In genomic region chr12:124174406-124174805, GRCh38 we compare ENCODE assay signal across 18 cellular contexts.
DNase-seq lines count a peak whose midpoint lies in the region; ATAC-seq, FAIRE-seq and TF ChIP-seq lines count a peak whose summit lies in the region.
"Had no signal": no experiment of that assay in that cellular context is flagged by ENCODE, and none has a peak within 500 bp of the region (broad histone marks: within the 10 kb centered on the region; RNA-seq: fewer than 3 reads in every experiment).

No MANE protein-coding gene starts in this region.

- H3K23ac ChIP-seq in mesenchymal stem cell (ENCODE audit: low read length in 2 of 2) = no peak overlapping the region

- 69% methylated on average over 12 of the region's 12 CpGs for WGBS in mesenchymal stem cell

- H3K9me3 ChIP-seq in mesenchymal stem cell (ENCODE audit: control insufficient read depth, low read length) (no peaks in the 10 kb centered on the region), T-helper 17 cell (ENCODE audit: control insufficient read depth, low read length, poor library complexity, severe bottlenecking) (no peaks in the 10 kb centered on the region)
- H3K9me3 ChIP-seq: testis had no signal

- DNase-seq in AG09319 (ENCODE audit: extremely low read depth, low read depth) (peak; percentile 42), HTR-8/SVneo (ENCODE audit: insufficient read length, low spot score) (no peak), cardiac fibroblast (ENCODE audit: low read depth in 2 of 2) (peak; percentile 43 to 59), mesenchymal stem cell (peak; percentile 69), SKM-1 (lab: John Stamatoyannopoulos, UW; ENCODE audit: unreplicated experiment) (no peak), T-helper 17 cell (no peak), COLO668 (lab: John Stamatoyannopoulos, UW; ENCODE audit: unreplicated experiment) (no peak), NCI-H1092 treated with DMSO at 0.1 percent for 48 hours (lab: John Stamatoyannopoulos, UW) (no peak)
- DNase-seq: activated CD8-positive, alpha-beta memory T cell treated with anti-CD3 and anti-CD28 coated beads, Interleukin-2, amount 50 U/mL, for 4 hours; DMS153; mammary epithelial cell; NCI-H1417; OCI-M1; SW 1271; testis had no signal

- no peak overlapping the region for H3K14ac ChIP-seq in mesenchymal stem cell (ENCODE audit: low read length in 2 of 2)

- no peak overlapping the region for H2AFZ ChIP-seq in mesenchymal stem cell (ENCODE audit: low read depth, low read length)

- no peaks in the 10 kb centered on the region for H3K36me3 ChIP-seq in mesenchymal stem cell (ENCODE audit: control insufficient read depth in 1 of 2, insufficient read depth in 2 of 2, low read depth in 1 of 2, low read length in 2 of 2)

- H3K27ac ChIP-seq in mesenchymal stem cell (ENCODE audit: low read length, poor library complexity, severe bottlenecking) = peak overlapping the region; percentile 29
- H3K27ac ChIP-seq: testis had no signal

- no peak overlapping the region for H4K91ac ChIP-seq in mesenchymal stem cell (ENCODE audit: low read length)

- peaks cover 60% of the 10 kb centered on the region for H3K27me3 Mint-ChIP-seq in T-helper 17 cell

- no peaks in the 10 kb centered on the region for H3K79me1 ChIP-seq in mesenchymal stem cell (replicated peaks; ENCODE audit: low read length, poor library complexity, severe bottlenecking)

- H3K4me1 Mint-ChIP-seq in T-helper 17 cell = no peaks in the 10 kb centered on the region
- H3K4me1 Mint-ChIP-seq: activated naive CD4-positive, alpha-beta T cell treated with anti-CD3 and anti-CD28 coated beads, Interleukin-2, amount 50 U/mL, for 24 hours; B cell had no signal

- no peak overlapping the region for H3K9ac ChIP-seq in mesenchymal stem cell (ENCODE audit: low read length)

- H2BK5ac ChIP-seq in mesenchymal stem cell (ENCODE audit: low read depth, low read length, poor library complexity, severe bottlenecking) = no peak overlapping the region

- peaks cover 0 to 21% of the 10 kb centered on the region in 2 experiments for H3K27me3 ChIP-seq in mesenchymal stem cell (ENCODE audit: control insufficient read depth in 1 of 2, insufficient read depth in 1 of 2, low read length in 2 of 2)
- H3K27me3 ChIP-seq: testis had no signal

- no peak overlapping the region for H3K4me3 Mint-ChIP-seq in T-helper 17 cell
- H3K4me3 Mint-ChIP-seq: activated naive CD4-positive, alpha-beta T cell treated with anti-CD3 and anti-CD28 coated beads, Interleukin-2, amount 50 U/mL, for 24 hours; B cell had no signal

- H2BK12ac ChIP-seq in mesenchymal stem cell (ENCODE audit: low read length in 2 of 2) = no peak overlapping the region

- TF ChIP-seq CTCF in AG09319 (IDR thresholded peaks at IDR 0.05; ENCODE audit: low read depth, low read length) (no peak), cardiac fibroblast (IDR thresholded peaks at IDR 0.05; ENCODE audit: low read depth, low read length) (no peak)

- no peak overlapping the region for H3K4me2 ChIP-seq in mesenchymal stem cell (ENCODE audit: low read length, poor library complexity, severe bottlenecking)
- H3K4me2 ChIP-seq: smooth muscle cell had no signal

- H3K36me3 Mint-ChIP-seq in T-helper 17 cell (ENCODE audit: low read depth) = peaks cover 6% of the 10 kb centered on the region
- H3K36me3 Mint-ChIP-seq: activated naive CD4-positive, alpha-beta T cell treated with anti-CD3 and anti-CD28 coated beads, Interleukin-2, amount 50 U/mL, for 24 hours had no signal

- no peak overlapping the region for H3K18ac ChIP-seq in mesenchymal stem cell (ENCODE audit: low read depth in 1 of 2, low read length in 2 of 2)

- peak; percentile 46 for FAIRE-seq in HTR-8/SVneo (lab: Jason Lieb, UNC)

- H3K4me1 ChIP-seq in mesenchymal stem cell (ENCODE audit: control insufficient read depth, insufficient read depth, low read depth, low read length) = peaks cover 14% of the 10 kb centered on the region
- H3K4me1 ChIP-seq: testis had no signal

- H2BK120ac ChIP-seq in mesenchymal stem cell (ENCODE audit: low read depth, low read length) = no peak overlapping the region

- no peak overlapping the region for H2AK5ac ChIP-seq in mesenchymal stem cell (ENCODE audit: low read length, severe bottlenecking)

- no peak overlapping the region for H3K4ac ChIP-seq in mesenchymal stem cell (ENCODE audit: low read depth in 1 of 2, low read length in 2 of 2)

- H3K4me3 ChIP-seq in cardiac fibroblast (replicated peaks in 1 of 2; ENCODE audit: low read depth in 2 of 2, low read length in 2 of 2) = no peak overlapping the region
- no peak overlapping the region for H3K4me3 ChIP-seq in mesenchymal stem cell (ENCODE audit: insufficient read depth in 1 of 2, low read depth in 1 of 2, low read length in 2 of 2)
- H3K4me3 ChIP-seq: smooth muscle cell, testis had no signal

- H2BK15ac ChIP-seq in mesenchymal stem cell (ENCODE audit: low read depth, poor library complexity, severe bottlenecking) = no peak overlapping the region

- no peak for ATAC-seq in T-helper 17 cell

- H4K8ac ChIP-seq in mesenchymal stem cell (ENCODE audit: low read length) = no peak overlapping the region

- no peak overlapping the region for H3K27ac Mint-ChIP-seq in T-helper 17 cell
- H3K27ac Mint-ChIP-seq: activated naive CD4-positive, alpha-beta T cell treated with anti-CD3 and anti-CD28 coated beads, Interleukin-2, amount 50 U/mL, for 24 hours; B cell had no signal

Comparison
In these comparisons a context has a peak if more than half of its experiments do, and no peak if none do; other contexts are left out.
1. DNase-seq: peak in AG09319 (single experiment), cardiac fibroblast (2 of 2) and mesenchymal stem cell (single experiment); none in HTR-8/SVneo (single experiment), SKM-1 (single experiment), T-helper 17 cell (0 of 3), COLO668 (single experiment) and NCI-H1092 treated with DMSO at 0.1 percent for 48 hours (single experiment).